Comparison of ENCODE assay signal across 13 cellular contexts in genomic region chr1:161543125-161543524, GRCh38. TPM values are rescaled to one million over a fixed set of nuclear protein-coding genes. Genes with fewer than 3 reads are reported as not detected.
DNase-seq lines count a peak whose midpoint lies in the region; ATAC-seq and TF ChIP-seq lines count a peak whose summit lies in the region.
"Not testable (repeated sequence)": the region's sequence is repeated elsewhere in the genome, so short reads cannot be mapped to it uniquely, and the experiment has no call there.
"Had no signal": no experiment of that assay in that cellular context is flagged by ENCODE, and none has a peak within 500 bp of the region (broad histone marks: within the 10 kb centered on the region; RNA-seq: fewer than 3 reads in every experiment).

No MANE protein-coding gene starts in this region.

- not testable (repeated sequence) for TF ChIP-seq CTCF in CD4-positive, alpha-beta T cell (IDR thresholded peaks at IDR 0.05); HEK293 (tag by site-specific recombination; IDR thresholded peaks at IDR 0.05)

- not testable (repeated sequence) for H3K4me3 ChIP-seq in HEK293 (ENCODE audit: low read depth, low read length)

- H3K9me3 Mint-ChIP-seq in CD4-positive, alpha-beta T cell; T-cell; activated CD4-positive, alpha-beta memory T cell treated with anti-CD3 and anti-CD28 coated beads, Interleukin-2, amount 10 ng/mL, durations not matched to agents 7 days and 5 days; activated naive CD4-positive, alpha-beta T cell treated with anti-CD3 and anti-CD28 coated beads, Interleukin-2, amount 50 U/mL, for 24 hours; effector memory CD8-positive, alpha-beta T cell; stimulated activated effector memory CD8-positive, alpha-beta T cell treated with anti-CD3 and anti-CD28 coated beads, Interleukin-12 subunit alpha, Interleukin-12 subunit beta, amount 100 ng/mL, for 72 hours: not testable (repeated sequence)

- H3K27ac ChIP-seq in CD4-positive, alpha-beta T cell (ENCODE audit: low read depth, low read length); HEK293 (ENCODE audit: extremely low read depth, low read depth, low read length): not testable (repeated sequence)

- peak overlapping the region; percentile 82 for H3K27ac Mint-ChIP-seq in CD4-positive, alpha-beta T cell
- peak overlapping the region; percentile 62 to 76 for H3K27ac Mint-ChIP-seq in T-cell
- H3K27ac Mint-ChIP-seq in activated CD4-positive, alpha-beta memory T cell treated with anti-CD3 and anti-CD28 coated beads, Interleukin-2, amount 10 ng/mL, durations not matched to agents 7 days and 5 days = peak overlapping the region; percentile 73
- peak overlapping the region; percentile 59 for H3K27ac Mint-ChIP-seq in activated naive CD4-positive, alpha-beta T cell treated with anti-CD3 and anti-CD28 coated beads, Interleukin-2, amount 50 U/mL, for 24 hours
- peak overlapping the region; percentile 58 to 91 for H3K27ac Mint-ChIP-seq in effector memory CD8-positive, alpha-beta T cell
- not testable (repeated sequence) for H3K27ac Mint-ChIP-seq in stimulated activated effector memory CD8-positive, alpha-beta T cell treated with anti-CD3 and anti-CD28 coated beads, Interleukin-12 subunit alpha, Interleukin-12 subunit beta, amount 100 ng/mL, for 72 hours

- H3K27me3 ChIP-seq in CD4-positive, alpha-beta T cell (ENCODE audit: control insufficient read depth, insufficient read depth, low read length) = not testable (repeated sequence)

- H3K4me1 ChIP-seq in HEK293 (ENCODE audit: control insufficient read depth, insufficient read depth, low read length) = not testable (repeated sequence)

- not testable (repeated sequence) for H3K9me3 ChIP-seq in CD4-positive, alpha-beta T cell (ENCODE audit: control insufficient read depth, low read length); HEK293 (ENCODE audit: control insufficient read depth, insufficient read depth, low read depth, low read length)

- H3K36me3 Mint-ChIP-seq in CD4-positive, alpha-beta T cell (ENCODE audit: low read depth) = peaks cover 15% of the 10 kb centered on the region
- not testable (repeated sequence) for H3K36me3 Mint-ChIP-seq in T-cell; activated CD4-positive, alpha-beta memory T cell treated with anti-CD3 and anti-CD28 coated beads, Interleukin-2, amount 10 ng/mL, durations not matched to agents 7 days and 5 days (ENCODE audit: low read depth); activated naive CD4-positive, alpha-beta T cell treated with anti-CD3 and anti-CD28 coated beads, Interleukin-2, amount 50 U/mL, for 24 hours
- H3K36me3 Mint-ChIP-seq in effector memory CD8-positive, alpha-beta T cell (ENCODE audit: insufficient read depth) = peaks cover 37% of the 10 kb centered on the region
- H3K36me3 Mint-ChIP-seq in stimulated activated effector memory CD8-positive, alpha-beta T cell treated with anti-CD3 and anti-CD28 coated beads, Interleukin-12 subunit alpha, Interleukin-12 subunit beta, amount 100 ng/mL, for 72 hours = peaks cover 17% of the 10 kb centered on the region

- not testable (repeated sequence) for DNase-seq in CD4-positive, alpha-beta T cell; T-cell; activated CD4-positive, alpha-beta memory T cell treated with anti-CD3 and anti-CD28 coated beads, Interleukin-2, amount 10 ng/mL, durations not matched to agents 7 days and 5 days; effector memory CD8-positive, alpha-beta T cell; stimulated activated effector memory CD8-positive, alpha-beta T cell treated with anti-CD3 and anti-CD28 coated beads, Interleukin-12 subunit alpha, Interleukin-12 subunit beta, amount 100 ng/mL, for 72 hours (ENCODE audit: low spot score in 2 of 2)

- CTCF ChIA-PET in CD4-positive, alpha-beta T cell (lab: Charles Lee); HEK293 (lab: Yijun Ruan, JAX); T-cell (lab: Charles Lee); activated CD4-positive, alpha-beta memory T cell treated with anti-CD3 and anti-CD28 coated beads, Interleukin-2, amount 10 ng/mL, durations not matched to agents 7 days and 5 days (lab: Charles Lee): not testable (repeated sequence)

- intact Hi-C loops in CD4-positive, alpha-beta T cell (cut with DNase I, micrococcal nuclease) = not testable (repeated sequence)

- POLR2A ChIA-PET in CD4-positive, alpha-beta T cell (lab: Charles Lee); HEK293 (lab: Yijun Ruan, JAX); T-cell (lab: Charles Lee); activated CD4-positive, alpha-beta memory T cell treated with anti-CD3 and anti-CD28 coated beads, Interleukin-2, amount 10 ng/mL, durations not matched to agents 7 days and 5 days (lab: Charles Lee): not testable (repeated sequence)

- H3K4me1 Mint-ChIP-seq in CD4-positive, alpha-beta T cell (ENCODE audit: low read depth) = peaks cover 59% of the 10 kb centered on the region
- H3K4me1 Mint-ChIP-seq in T-cell = peaks cover 53 to 61% (median 58%) of the 10 kb centered on the region in 3 donors
- peaks cover 65% of the 10 kb centered on the region for H3K4me1 Mint-ChIP-seq in activated CD4-positive, alpha-beta memory T cell treated with anti-CD3 and anti-CD28 coated beads, Interleukin-2, amount 10 ng/mL, durations not matched to agents 7 days and 5 days
- H3K4me1 Mint-ChIP-seq in activated naive CD4-positive, alpha-beta T cell treated with anti-CD3 and anti-CD28 coated beads, Interleukin-2, amount 50 U/mL, for 24 hours = peaks cover 43% of the 10 kb centered on the region
- H3K4me1 Mint-ChIP-seq in effector memory CD8-positive, alpha-beta T cell (ENCODE audit: low read depth in 2 of 2) = peaks cover 51 to 65% of the 10 kb centered on the region in 2 donors
- peaks cover 48% of the 10 kb centered on the region for H3K4me1 Mint-ChIP-seq in stimulated activated effector memory CD8-positive, alpha-beta T cell treated with anti-CD3 and anti-CD28 coated beads, Interleukin-12 subunit alpha, Interleukin-12 subunit beta, amount 100 ng/mL, for 72 hours

- ATAC-seq in CD4-positive, alpha-beta T cell (ENCODE audit: poor library complexity); T-cell (replicated peaks in 1 of 4); effector memory CD8-positive, alpha-beta T cell (replicated peaks); stimulated activated effector memory CD8-positive, alpha-beta T cell treated with anti-CD3 and anti-CD28 coated beads, Interleukin-12 subunit alpha, Interleukin-12 subunit beta, amount 100 ng/mL, for 72 hours: not testable (repeated sequence)

- H3K27me3 Mint-ChIP-seq in CD4-positive, alpha-beta T cell = peaks cover 13% of the 10 kb centered on the region
- not testable (repeated sequence) for H3K27me3 Mint-ChIP-seq in T-cell; activated CD4-positive, alpha-beta memory T cell treated with anti-CD3 and anti-CD28 coated beads, Interleukin-2, amount 10 ng/mL, durations not matched to agents 7 days and 5 days; activated naive CD4-positive, alpha-beta T cell treated with anti-CD3 and anti-CD28 coated beads, Interleukin-2, amount 50 U/mL, for 24 hours; effector memory CD8-positive, alpha-beta T cell

- not testable (repeated sequence) for H3K36me3 ChIP-seq in HEK293 (ENCODE audit: control insufficient read depth in 2 of 2, insufficient read depth in 1 of 2, low read length in 2 of 2)

- not testable (repeated sequence) for H3K4me3 Mint-ChIP-seq in CD4-positive, alpha-beta T cell; T-cell; activated CD4-positive, alpha-beta memory T cell treated with anti-CD3 and anti-CD28 coated beads, Interleukin-2, amount 10 ng/mL, durations not matched to agents 7 days and 5 days; activated naive CD4-positive, alpha-beta T cell treated with anti-CD3 and anti-CD28 coated beads, Interleukin-2, amount 50 U/mL, for 24 hours
- H3K4me3 Mint-ChIP-seq in effector memory CD8-positive, alpha-beta T cell = peak overlapping the region; percentile 17 to 75
- H3K4me3 Mint-ChIP-seq in stimulated activated effector memory CD8-positive, alpha-beta T cell treated with anti-CD3 and anti-CD28 coated beads, Interleukin-12 subunit alpha, Interleukin-12 subunit beta, amount 100 ng/mL, for 72 hours = peak overlapping the region; percentile 79

TF ChIP-seq in HEK293, 187 proteins besides CTCF, POLR2A, EP300 and RAD21:
- TF ChIP-seq ATF2 (tag by site-specific recombination; IDR thresholded peaks at IDR 0.05; ENCODE audit: low read depth) = peak; percentile 31; the same call in 1 of the 2 replicates

RNA-seq across cellular contexts. Expression of gene FCGR3A, which starts 6.5 kb away (rescaled TPM):
- total RNA-seq in CD4-positive, alpha-beta T cell = under 1 TPM; 0.25 to 0.34 TPM
- 10 to 100 TPM in 1 of 5 donors, 1 to 10 TPM in 4; 3.8 to 43.9 (median 4.9) TPM for total RNA-seq in T-cell
- under 1 TPM; 0.18 to 0.53 TPM for total RNA-seq in activated CD4-positive, alpha-beta memory T cell treated with anti-CD3 and anti-CD28 coated beads, Interleukin-2, amount 10 ng/mL, durations not matched to agents 7 days and 5 days
- total RNA-seq: A172, Calu3, H1, IMR-90, NCI-H460, SK-MEL-5 had no signal

RNA-seq across cellular contexts. Expression of gene HSPA6, which starts 18.8 kb away (rescaled TPM):
- 1 to 10 TPM in 1 of 2 experiments, under 1 TPM in 1; 0.78 to 1.0 TPM for total RNA-seq in CD4-positive, alpha-beta T cell
- total RNA-seq in T-cell = 10 to 100 TPM in 1 of 5 donors, 1 to 10 TPM in 2, under 1 TPM in 1, not detected in 1; 0.30 to 22.7 (median 5.7) TPM
- total RNA-seq in activated CD4-positive, alpha-beta memory T cell treated with anti-CD3 and anti-CD28 coated beads, Interleukin-2, amount 10 ng/mL, durations not matched to agents 7 days and 5 days = 1 to 10 TPM in 1 of 2 experiments, under 1 TPM in 1; 0.91 to 1.2 TPM

RNA-seq across cellular contexts. Expression of gene FCGR2A, which starts 37.9 kb away (rescaled TPM):
- under 1 TPM; 0.63 to 0.89 TPM for total RNA-seq in CD4-positive, alpha-beta T cell
- under 1 TPM; 0.49 to 0.80 (median 0.72) TPM for total RNA-seq in T-cell
- under 1 TPM in 1 of 2 experiments, not detected in 1; 0.30 TPM for total RNA-seq in activated CD4-positive, alpha-beta memory T cell treated with anti-CD3 and anti-CD28 coated beads, Interleukin-2, amount 10 ng/mL, durations not matched to agents 7 days and 5 days
- total RNA-seq: Calu3 had no signal
